Comparison of ENCODE assay signal across 14 cellular contexts in the genomic region with DNA sequence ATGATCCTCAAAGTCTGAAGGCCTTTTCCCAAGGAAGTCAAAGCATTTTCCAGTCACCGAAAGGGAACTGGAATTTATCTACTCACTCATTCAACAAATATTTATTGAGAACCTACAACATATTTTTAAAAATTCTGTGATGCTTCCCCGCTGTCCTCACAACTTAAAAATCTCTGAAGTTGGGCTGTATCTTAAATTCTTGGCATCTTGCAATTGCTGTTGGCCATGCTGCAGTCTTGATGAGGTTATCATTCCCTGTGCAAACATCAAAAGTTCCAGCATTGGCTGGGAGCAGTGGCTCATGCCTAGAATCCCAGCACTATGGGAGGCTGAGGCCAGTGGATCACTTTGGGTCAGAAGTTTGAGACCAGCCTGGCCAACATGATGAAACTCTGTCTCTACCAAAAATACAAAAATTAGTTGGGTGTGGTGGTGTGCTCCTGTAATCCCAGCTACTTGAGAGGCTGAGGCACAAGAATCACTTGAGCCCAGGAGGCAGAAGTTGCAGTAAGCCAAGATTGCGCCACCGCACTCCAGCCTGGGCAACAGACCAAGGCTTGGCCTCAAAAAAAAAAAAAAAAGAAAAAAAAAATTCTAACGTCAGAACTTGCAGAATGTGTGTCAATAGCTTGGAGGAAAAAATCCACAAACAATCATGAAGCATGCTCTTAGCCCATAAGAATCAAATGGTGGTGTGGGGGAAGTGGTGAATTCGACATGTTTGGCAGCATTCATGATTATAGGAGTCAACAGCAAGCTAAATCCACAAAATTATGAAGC. TPM values are rescaled to one million over a fixed set of nuclear protein-coding genes. Genes with fewer than 3 reads are reported as not detected.
A peak's percentile ranks its signal among the peaks of the same experiment; 100 is the strongest.
DNase-seq lines count a peak whose midpoint lies in the region; ATAC-seq and TF ChIP-seq lines count a peak whose summit lies in the region.
"Had no signal": no experiment of that assay in that cellular context is flagged by ENCODE, and none has a peak within 500 bp of the region (broad histone marks: within the 10 kb centered on the region; RNA-seq: fewer than 3 reads in every experiment).

No MANE protein-coding gene starts in this region.

- no peaks in the 10 kb centered on the region for H3K4me1 ChIP-seq in testis

- no peaks in the 10 kb centered on the region for H3K27me3 ChIP-seq in testis

- H3K27ac ChIP-seq in testis = no peak overlapping the region

- ATAC-seq in GM21447 (IDR thresholded peaks at IDR 0.05; ENCODE audit: unreplicated experiment) = no peak
- ATAC-seq: GM23338 had no signal

- WGBS in testis, 2 donors = 76 to 79% methylated on average over 6 of the region's 6 CpGs

- intact Hi-C loops in testis (cut with DNase I; ENCODE audit: low total_unique reads) = no loop called here

- TF ChIP-seq POLR2A in testis (IDR thresholded peaks at IDR 0.05) = no peak

- H3K36me3 ChIP-seq in testis (ENCODE audit: low read depth, missing control alignments) = no peaks in the 10 kb centered on the region

- no peak for TF ChIP-seq CTCF in testis (IDR thresholded peaks at IDR 0.05)

- no peaks in the 10 kb centered on the region for H3K9me3 ChIP-seq in testis

- H3K4me3 ChIP-seq in testis = no peak overlapping the region
- H3K4me3 ChIP-seq: GM23338 had no signal

- DNase-seq in H4 (ENCODE audit: low spot score) (peak; percentile 16), RPMI7951 (ENCODE audit: low read depth) (peak; percentile 28), fibroblast of the conjunctiva (ENCODE audit: low read depth) (peak; percentile 60), testis (peak; percentile 17), amygdala (lab: John Stamatoyannopoulos, UW) (no peak)
- no peak for DNase-seq in stimulated activated CD4-positive, alpha-beta T cell treated with anti-CD3 and anti-CD28 coated beads, Interleukin-4, amount 100 ng/mL, for 24 hours
- DNase-seq: activated CD4-positive, alpha-beta memory T cell treated with anti-CD3 and anti-CD28 coated beads for 36 hours; activated naive CD4-positive, alpha-beta T cell treated with Interleukin-2 at 50 U/mL for 16 hours; NCI-H1930; stimulated activated CD4-positive, alpha-beta T cell treated with anti-CD3 and anti-CD28 coated beads, Interleukin-1b, Interleukin-23, amount 100 ng/mL, for 48 hours; stimulated activated naive B cell treated with anti-CD40 and anti-IgM and Interleukin-4, amounts not matched to agents 10 μg/mL and 1 μg/mL and 100 μg/mL, for 72 hours had no signal

RNA-seq across cellular contexts. Expression of a gene that starts 34.9 kb away (rescaled TPM):
- total RNA-seq in H4 (2014; rRNA removed; shearing (Covaris generic)) = not detected in 2 replicates
- total RNA-seq in RPMI7951 (2014; rRNA removed; shearing (Covaris generic)) = not detected in 2 replicates
- total RNA-seq in testis = 1 to 10 TPM; 1.7 to 1.9 TPM
- 0.63 TPM for polyA plus RNA-seq in testis (ENCODE audit: insufficient read depth, low read depth, low replicate concordance)
- total RNA-seq: activated CD4-positive, alpha-beta memory T cell treated with anti-CD3 and anti-CD28 coated beads for 36 hours; HT-29 had no signal

RNA-seq across cellular contexts. Expression of a gene that starts 55.3 kb away (rescaled TPM):
- 0.23 TPM in 1 of 2 replicates, not detected in the other for total RNA-seq in H4 (2014; rRNA removed; shearing (Covaris generic))
- not detected in 2 replicates for total RNA-seq in RPMI7951 (2014; rRNA removed; shearing (Covaris generic))
- total RNA-seq in testis = 1 to 10 TPM in 1 of 2 donors, under 1 TPM in 1; 0.87 to 1.1 TPM
- 1.9 TPM for polyA plus RNA-seq in testis (ENCODE audit: insufficient read depth, low read depth, low replicate concordance)
- total RNA-seq: HT-29 had no signal

Comparison
In these comparisons a context has a peak if more than half of its experiments do, and no peak if none do; other contexts are left out.
1. DNase-seq: peak in H4 (single experiment), RPMI7951 (single experiment), fibroblast of the conjunctiva (single experiment) and testis (single experiment); none in amygdala (0 of 56) and stimulated activated CD4-positive, alpha-beta T cell treated with anti-CD3 and anti-CD28 coated beads, Interleukin-4, amount 100 ng/mL, for 24 hours (single experiment).